Comparison of ENCODE assay signal across 8 cellular contexts in genomic region chr18:47149457-47150028, GRCh38. TPM values are rescaled to one million over a fixed set of nuclear protein-coding genes. Genes with fewer than 3 reads are reported as not detected.
DNase-seq lines count a peak whose midpoint lies in the region; ATAC-seq lines count a peak whose summit lies in the region.

No MANE protein-coding gene starts in this region.

- intact Hi-C loops in posterior vena cava (cut with DNase I) = no loop called here

- H3K4me1 ChIP-seq in ectodermal cell (ENCODE audit: control insufficient read depth, insufficient read depth, low read length) (no peaks in the 10 kb centered on the region), mucosa of stomach (ENCODE audit: control insufficient read depth, insufficient read depth, low read length) (peaks cover 16% of the 10 kb centered on the region)

- DNase-seq in DMS53 (lab: John Stamatoyannopoulos, UW) (peak; percentile 40), DMS53 treated with DMSO at 0.1 percent for 48 hours (lab: John Stamatoyannopoulos, UW; ENCODE audit: unreplicated experiment) (no peak), OCI-M1 (lab: John Stamatoyannopoulos, UW) (peak; percentile 61), posterior vena cava (ENCODE audit: low spot score) (no peak), dermis blood vessel endothelial cell (no peak)

- no peak for ATAC-seq in HG03520 (IDR thresholded peaks at IDR 0.05; ENCODE audit: unreplicated experiment)

- WGBS in ectodermal cell, 2 experiments = 21 to 22% methylated on average over 12 of the region's 12 CpGs

- H3K9me3 ChIP-seq in ectodermal cell (ENCODE audit: control insufficient read depth, low read length) (no peaks in the 10 kb centered on the region), mucosa of stomach (ENCODE audit: control insufficient read depth, low read length) (no peaks in the 10 kb centered on the region)

- H3K36me3 ChIP-seq in ectodermal cell (ENCODE audit: control insufficient read depth, insufficient read depth, low read length) = peaks cover 3% of the 10 kb centered on the region
- H3K36me3 ChIP-seq in mucosa of stomach (ENCODE audit: control insufficient read depth, insufficient read depth, low read length) = no peaks in the 10 kb centered on the region

- H3K9ac ChIP-seq in mucosa of stomach (ENCODE audit: low read length) = peak overlapping the region; percentile 71

- H3K4me3 ChIP-seq in ectodermal cell (ENCODE audit: insufficient read depth, low read depth, low read length) (peak overlapping the region; percentile 61), mucosa of stomach (ENCODE audit: low read length) (peak overlapping the region; percentile 90)

- peak overlapping the region; percentile 75 for H3K27ac ChIP-seq in ectodermal cell (ENCODE audit: insufficient read depth, low read depth, low read length, poor library complexity, severe bottlenecking)

- H3K27me3 ChIP-seq in ectodermal cell (ENCODE audit: control insufficient read depth, insufficient read depth, low read length, poor library complexity, severe bottlenecking) (no peaks in the 10 kb centered on the region), mucosa of stomach (ENCODE audit: control insufficient read depth, insufficient read depth, low read length) (no peaks in the 10 kb centered on the region)

RNA-seq across cellular contexts. Expression of gene HDHD2, which starts 0.8 kb away (rescaled TPM):
- polyA plus RNA-seq in ectodermal cell (2013, experiment 1 of 4) = 86.0 TPM
- 95.4 TPM for polyA plus RNA-seq in ectodermal cell (2013, experiment 2 of 4)
- 74.1 TPM for polyA plus RNA-seq in ectodermal cell (2013, experiment 3 of 4)
- polyA plus RNA-seq in ectodermal cell (2013, experiment 4 of 4) = 79.0 TPM
- total RNA-seq in posterior vena cava (10 to 100 TPM; 28.7 to 30.6 TPM), dermis blood vessel endothelial cell (15.8 and 22.7 TPM in 2 replicates)

RNA-seq across cellular contexts. Expression of gene IER3IP1, which starts 26.6 kb away (rescaled TPM):
- 15.8 TPM for polyA plus RNA-seq in ectodermal cell (2013, experiment 1 of 4)
- 16.3 TPM for polyA plus RNA-seq in ectodermal cell (2013, experiment 2 of 4)
- 16.7 TPM for polyA plus RNA-seq in ectodermal cell (2013, experiment 3 of 4)
- polyA plus RNA-seq in ectodermal cell (2013, experiment 4 of 4) = 17.3 TPM
- total RNA-seq in posterior vena cava (10 to 100 TPM; 11.1 to 13.7 TPM), dermis blood vessel endothelial cell (19.4 and 28.4 TPM in 2 replicates)

Comparison
In these comparisons a context has a peak if more than half of its experiments do, and no peak if none do; other contexts are left out.
1. DNase-seq: peak in DMS53 (single experiment) and OCI-M1 (single experiment); none in DMS53 treated with DMSO at 0.1 percent for 48 hours (single experiment), posterior vena cava (single experiment) and dermis blood vessel endothelial cell (single experiment).